ENCODE assay signal across 8 cellular contexts in the genomic region with DNA sequence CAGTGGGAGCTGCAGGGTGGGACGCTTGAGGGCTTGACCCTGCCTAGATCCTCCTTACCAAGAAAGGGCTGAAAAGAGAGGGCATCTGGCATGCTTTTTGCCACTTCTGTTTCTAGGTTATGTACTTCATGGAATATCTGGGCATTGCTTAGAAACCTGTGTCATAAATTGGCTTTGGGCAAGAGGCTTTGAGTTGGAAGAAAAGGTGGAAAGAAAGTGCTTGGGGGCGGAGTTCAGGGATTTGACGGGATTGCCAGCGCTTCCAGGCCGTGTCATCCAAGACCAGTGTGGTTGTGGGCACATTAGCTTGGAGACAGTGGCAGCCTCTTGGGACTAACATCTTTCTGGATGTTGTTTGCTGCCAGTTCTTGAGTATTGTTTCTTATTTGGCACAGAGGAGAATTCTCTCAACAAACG. TPM values are rescaled to one million over a fixed set of nuclear protein-coding genes. Genes with fewer than 3 reads are reported as not detected.
DNase-seq lines count a peak whose midpoint lies in the region; ATAC-seq, FAIRE-seq and TF ChIP-seq lines count a peak whose summit lies in the region.

No MANE protein-coding gene starts in this region.

- peak overlapping the region; percentile 83 to 87 for H3K9ac ChIP-seq in duodenal mucosa (ENCODE audit: low read depth in 1 of 2, low read length in 2 of 2)

- no peak for FAIRE-seq in GM19239 (lab: Jason Lieb, UNC)

- DNase-seq in G401 (ENCODE audit: low spot score) = peak; percentile 42
- DNase-seq in NCI-H69 (lab: John Stamatoyannopoulos, UW) = peak; percentile 54
- no peak for DNase-seq in naive B cell
- DNase-seq in stimulated activated CD8-positive, alpha-beta memory T cell treated with anti-CD3 and anti-CD28 coated beads, Interleukin-4, amount 100 ng/mL, for 48 hours = no peak
- no peak for DNase-seq in GM19239 (ENCODE audit: insufficient read length, low spot score)
- DNase-seq in GM10248 (ENCODE audit: extremely low spot score) = no peak
- DNase-seq in NCI-H1694 treated with DMSO at 0.1 percent for 48 hours (lab: John Stamatoyannopoulos, UW) = no peak

- no peaks in the 10 kb centered on the region for H3K36me3 Mint-ChIP-seq in naive B cell

- peaks cover 19 to 38% (median 24%) of the 10 kb centered on the region in 3 donors for H3K4me1 Mint-ChIP-seq in naive B cell

- peaks cover 11 to 12% of the 10 kb centered on the region in 2 donors for H3K4me1 ChIP-seq in duodenal mucosa (ENCODE audit: control insufficient read depth in 1 of 2, insufficient read depth in 2 of 2, low read length in 2 of 2)

- no peak for ATAC-seq in naive B cell (ENCODE audit: low read depth in 2 of 2)

- POLR2A ChIA-PET in GM10248 (lab: Yijun Ruan, JAX) = no interaction called here

- H3K4me3 ChIP-seq in duodenal mucosa (ENCODE audit: low read depth in 1 of 2, low read length in 2 of 2) = peak overlapping the region; percentile 92 to 95

- no peak for TF ChIP-seq CTCF in GM10248 (IDR thresholded peaks at IDR 0.05; ENCODE audit: control extremely low read depth, extremely low read depth, low read depth, missing control alignments)

- H3K27me3 Mint-ChIP-seq in naive B cell = peaks cover 10 to 14% (median 13%) of the 10 kb centered on the region in 3 donors

- no peaks in the 10 kb centered on the region for H3K36me3 ChIP-seq in duodenal mucosa (ENCODE audit: control insufficient read depth in 1 of 2, insufficient read depth in 2 of 2, low read length in 2 of 2)

- in situ Hi-C loops in G401 (cut with HindIII; ENCODE audit: low sequenced_read_pairs) = no loop called here

- no peaks in the 10 kb centered on the region for H3K27me3 ChIP-seq in duodenal mucosa (ENCODE audit: control insufficient read depth in 1 of 2, insufficient read depth in 2 of 2, low read length in 2 of 2)

- H3K4me3 Mint-ChIP-seq in naive B cell = peak overlapping the region; percentile 85 to 95 (median 91)

- no peaks in the 10 kb centered on the region for H3K9me3 ChIP-seq in duodenal mucosa (ENCODE audit: control insufficient read depth in 1 of 2, low read length in 2 of 2)

- peak overlapping the region in 4 of 6 donors; percentile 27 to 82 (median 65) for H3K27ac Mint-ChIP-seq in naive B cell

- no peak overlapping the region for H3K27ac ChIP-seq in duodenal mucosa (ENCODE audit: low read depth, low read length)

- no peaks in the 10 kb centered on the region for H3K9me3 Mint-ChIP-seq in naive B cell

- CTCF ChIA-PET in GM10248 (lab: Yijun Ruan, JAX) = interaction anchor here (1.0 to 1.9 kb wide), 5 partner anchors 16 to 176 kb away, joined by 3 to 7 read pairs (median 3); a partner anchor contains a TSS

RNA-seq across cellular contexts. Expression of a gene that starts 0.8 kb away (rescaled TPM):
- total RNA-seq in G401 (2014; rRNA removed; shearing (Covaris generic)) = 1.8 and 2.2 TPM in 2 replicates
- 1 to 10 TPM; 2.7 to 8.6 (median 4.6) TPM for polyA plus RNA-seq in naive B cell (ENCODE audit: low read depth in 6 of 6)

RNA-seq across cellular contexts. Expression of a gene that starts 34.8 kb away (rescaled TPM):
- total RNA-seq in G401 (2014; rRNA removed; shearing (Covaris generic)) = 35.1 and 73.1 TPM in 2 replicates
- 10 to 100 TPM; 30.3 to 58.2 (median 44.3) TPM for polyA plus RNA-seq in naive B cell (ENCODE audit: low read depth in 6 of 6)

Comparison
In these comparisons a context has a peak if more than half of its experiments do, and no peak if none do; other contexts are left out.
1. DNase-seq: peak in G401 (single experiment) and NCI-H69 (single experiment); none in naive B cell (single experiment), stimulated activated CD8-positive, alpha-beta memory T cell treated with anti-CD3 and anti-CD28 coated beads, Interleukin-4, amount 100 ng/mL, for 48 hours (single experiment), GM19239 (single experiment), GM10248 (single experiment) and NCI-H1694 treated with DMSO at 0.1 percent for 48 hours (single experiment).